Comparison of ENCODE assay signal across 19 cellular contexts in the genomic region with DNA sequence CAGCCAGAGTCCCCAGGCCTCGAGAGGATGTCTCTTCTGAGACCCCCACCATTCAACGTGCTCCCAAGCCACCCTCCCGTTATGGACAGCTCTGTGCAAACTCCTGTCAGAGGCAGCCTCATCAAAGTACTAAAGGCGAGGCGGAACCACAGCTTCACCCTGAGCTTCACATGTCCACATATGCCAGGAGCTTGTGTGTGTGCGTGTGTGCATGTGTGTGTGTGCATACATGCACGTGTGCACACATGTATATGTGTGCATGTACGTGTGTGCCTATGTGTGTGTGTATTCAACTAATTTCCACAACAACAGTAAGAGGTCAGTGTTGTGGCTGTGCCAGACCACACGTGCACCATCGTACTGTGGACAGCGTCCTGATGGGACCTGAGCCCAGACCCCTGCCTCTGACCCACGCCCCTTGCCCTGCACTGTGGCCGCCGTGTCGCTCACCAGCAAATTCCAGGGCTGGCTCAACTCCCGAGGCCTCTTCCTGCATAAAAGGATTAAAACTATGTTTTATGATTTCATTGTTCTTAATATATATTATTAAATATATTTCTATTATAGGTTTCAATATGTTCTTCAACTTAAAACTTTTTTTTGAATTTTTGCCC.
DNase-seq lines count a peak whose midpoint lies in the region; ATAC-seq, FAIRE-seq and TF ChIP-seq lines count a peak whose summit lies in the region.
"Had no signal": no experiment of that assay in that cellular context is flagged by ENCODE, and none has a peak within 500 bp of the region (broad histone marks: within the 10 kb centered on the region; RNA-seq: fewer than 3 reads in every experiment).

No MANE protein-coding gene starts in this region.

- intact Hi-C loops in HepG2 (cut with micrococcal nuclease; ENCODE audit: unreplicated experiment) (no loop called here), right lobe of liver (cut with DNase I) (no loop called here), esophagus muscularis mucosa (cut with DNase I) (no loop called here), upper lobe of right lung (cut with DNase I) (no loop called here)

- no peaks in the 10 kb centered on the region for H3K9me2 ChIP-seq in Karpas-422 (replicated peaks; ENCODE audit: insufficient read depth, low read length)

- no TSS peak for BruUV-seq in HepG2 (replicated peaks; lab: Mats Ljungman, UMichigan)

- no peak for FAIRE-seq in HepG2 (lab: Jason Lieb, UNC)
- FAIRE-seq: A204.1 had no signal

- CTCF ChIA-PET in HepG2 (lab: Yijun Ruan, JAX; ENCODE audit: low intra/inter-chr PET ratio, low total read pairs), result no interaction called here

- WGBS in HepG2 (ENCODE audit: low lambda C conversion rate), result 30% methylated on average over 16 of the region's 16 CpGs
- 61% methylated on average over 12 of the region's 16 CpGs for WGBS in right lobe of liver (ENCODE audit: insufficient coverage, low coverage, low lambda C conversion rate, missing lambda C conversion rate)
- WGBS in esophagus muscularis mucosa, result 85% methylated on average over 12 of the region's 16 CpGs

- no peak overlapping the region for H3K9ac ChIP-seq in HepG2 (ENCODE audit: insufficient read depth, low read depth, low read length)
- H3K9ac ChIP-seq in Karpas-422 (ENCODE audit: low read length), result peak overlapping the region; percentile 18; the same call in 1 of the 2 replicates
- H3K9ac ChIP-seq: GM23248 had no signal

- no peaks in the 10 kb centered on the region for H3K4me1 ChIP-seq in HepG2 (ENCODE audit: insufficient read depth, low read length)
- no peaks in the 10 kb centered on the region for H3K4me1 ChIP-seq in right lobe of liver
- H3K4me1 ChIP-seq in Karpas-422 (ENCODE audit: low read length), result peaks cover 40% of the 10 kb centered on the region
- no peaks in the 10 kb centered on the region for H3K4me1 ChIP-seq in esophagus muscularis mucosa
- no peaks in the 10 kb centered on the region for H3K4me1 ChIP-seq in upper lobe of right lung
- H3K4me1 ChIP-seq: HAP-1 had no signal

- in situ Hi-C loops in HepG2 (cut with HindIII; ENCODE audit: extremely low pct_ligation_motif_present, low pct_unique_long_range_greater_than_20kb), result no loop called here

- TF ChIP-seq CTCF in HepG2 (CRISPR knock-in tag; IDR thresholded peaks at IDR 0.05) (no peak), right lobe of liver (IDR thresholded peaks at IDR 0.05) (no peak), esophagus muscularis mucosa (IDR thresholded peaks at IDR 0.05) (no peak), upper lobe of right lung (IDR thresholded peaks at IDR 0.05) (no peak)

- POLR2A ChIA-PET in HepG2 (lab: Yijun Ruan, JAX), result no interaction called here

- H3K27ac ChIP-seq in HepG2 (ENCODE audit: extremely low read length, insufficient read depth, low read length) (no peak overlapping the region), right lobe of liver (no peak overlapping the region), Karpas-422 (ENCODE audit: low read length) (peak overlapping the region; percentile 71), esophagus muscularis mucosa (replicated peaks in 1 of 4) (no peak overlapping the region), upper lobe of right lung (no peak overlapping the region)
- H3K27ac ChIP-seq: GM23248, HL-60 had no signal

- H3K4me2 ChIP-seq in HepG2 (ENCODE audit: low read depth, low read length) (no peak overlapping the region), Karpas-422 (ENCODE audit: low read depth, low read length, poor library complexity, severe bottlenecking) (peak overlapping the region; percentile 35)

- H3K36me3 ChIP-seq in HepG2 (replicated peaks in 1 of 2; ENCODE audit: control insufficient read depth in 1 of 2, insufficient read depth in 2 of 2, low read length in 2 of 2) (no peaks in the 10 kb centered on the region), right lobe of liver (no peaks in the 10 kb centered on the region), Karpas-422 (ENCODE audit: insufficient read depth, low read length) (no peaks in the 10 kb centered on the region; the same call in 1 of the 2 replicates), esophagus muscularis mucosa (no peaks in the 10 kb centered on the region), upper lobe of right lung (no peaks in the 10 kb centered on the region)
- H3K36me3 ChIP-seq: BE2C, HAP-1 had no signal

- TF ChIP-seq RAD21 in HepG2 (CRISPR knock-in tag; IDR thresholded peaks at IDR 0.05), result no peak

- H4K20me1 ChIP-seq in HepG2 (ENCODE audit: insufficient read depth, low read length), result no peaks in the 10 kb centered on the region
- no peaks in the 10 kb centered on the region for H4K20me1 ChIP-seq in Karpas-422 (ENCODE audit: insufficient read depth, low read depth, low read length)

- H3K27me3 ChIP-seq in HepG2 (ENCODE audit: control insufficient read depth in 1 of 2, insufficient read depth in 2 of 2, low read length in 2 of 2), result peaks cover 0 to 12% of the 10 kb centered on the region in 2 experiments; a peak in 2 of 5 replicates
- H3K27me3 ChIP-seq in right lobe of liver, result no peaks in the 10 kb centered on the region
- no peaks in the 10 kb centered on the region for H3K27me3 ChIP-seq in Karpas-422 (ENCODE audit: low read length)
- peaks cover 0 to 5% (median 0%) of the 10 kb centered on the region in 4 donors for H3K27me3 ChIP-seq in esophagus muscularis mucosa
- no peaks in the 10 kb centered on the region for H3K27me3 ChIP-seq in upper lobe of right lung
- H3K27me3 ChIP-seq: BE2C had no signal

- H2AFZ ChIP-seq in HepG2 (ENCODE audit: low read length), result no peak overlapping the region
- peak overlapping the region; percentile 6; the same call in 1 of the 2 replicates for H2AFZ ChIP-seq in Karpas-422 (ENCODE audit: low read length)
- H2AFZ ChIP-seq: GM23248 had no signal

- TF ChIP-seq EP300 in HepG2 (IDR thresholded peaks at IDR 0.05; ENCODE audit: low read depth in 2 of 2, low read length in 2 of 2), result no peak
- no peak for TF ChIP-seq EP300 in HepG2 (CRISPR knock-in tag; IDR thresholded peaks at IDR 0.05; ENCODE audit: borderline replicate concordance)
- TF ChIP-seq EP300 in esophagus muscularis mucosa (IDR thresholded peaks at IDR 0.05), result no peak

- H3K4me3 ChIP-seq in HepG2 (replicated peaks in 1 of 3; ENCODE audit: insufficient read depth in 1 of 3, low read depth in 2 of 3, low read length in 3 of 3) (no peak overlapping the region), right lobe of liver (no peak overlapping the region), Karpas-422 (ENCODE audit: low read length) (no peak overlapping the region), esophagus muscularis mucosa (no peak overlapping the region), upper lobe of right lung (no peak overlapping the region)
- H3K4me3 ChIP-seq: GM23248, HAP-1 had no signal

- ATAC-seq in HepG2 (no peak), right lobe of liver (no peak), upper lobe of right lung (peak; percentile 36), GM21825 (IDR thresholded peaks at IDR 0.05; ENCODE audit: unreplicated experiment) (no peak)

- DNase-seq in HepG2 (ENCODE audit: low spot score) (no peak), right lobe of liver (no peak), Karpas-422 (no peak), esophagus muscularis mucosa (ENCODE audit: extremely low spot score) (peak; percentile 55), upper lobe of right lung (no peak), middle frontal gyrus (ENCODE audit: extremely low spot score, low spot score) (no peak), LoVo (ENCODE audit: low spot score) (no peak)
- DNase-seq: ACHN; CD4-positive, alpha-beta memory T cell; DMS153; DMS79 treated with DMSO at 0.1 percent for 48 hours; GF-D8; GM23248; KBM-7 had no signal

- H3K9me3 ChIP-seq in HepG2 (ENCODE audit: low read length), result no peaks in the 10 kb centered on the region
- H3K9me3 ChIP-seq in right lobe of liver, result no peaks in the 10 kb centered on the region
- peaks cover 8% of the 10 kb centered on the region; the same call in 1 of the 2 replicates for H3K9me3 ChIP-seq in Karpas-422 (ENCODE audit: low read length)
- peaks cover 0 to 18% (median 8%) of the 10 kb centered on the region in 4 donors for H3K9me3 ChIP-seq in esophagus muscularis mucosa
- H3K9me3 ChIP-seq in upper lobe of right lung, result no peaks in the 10 kb centered on the region
- H3K9me3 ChIP-seq: BE2C, HAP-1 had no signal

- TF ChIP-seq POLR2A in HepG2 (IDR thresholded peaks at IDR 0.05; ENCODE audit: insufficient read depth in 1 of 2, low read depth in 2 of 2, low read length in 2 of 2) (no peak), right lobe of liver (IDR thresholded peaks at IDR 0.05) (no peak), esophagus muscularis mucosa (IDR thresholded peaks at IDR 0.05; ENCODE audit: low read depth) (no peak)

- H3K79me2 ChIP-seq in HepG2 (ENCODE audit: insufficient read depth, low read length) (no peaks in the 10 kb centered on the region), Karpas-422 (ENCODE audit: low read length) (no peaks in the 10 kb centered on the region)

TF ChIP-seq in HepG2, 621 proteins besides CTCF, POLR2A, EP300 and RAD21:
- TF ChIP-seq FOXO1 (CRISPR knock-in tag; IDR thresholded peaks at IDR 0.05), result no peak
- TF ChIP-seq, protein P1, sequence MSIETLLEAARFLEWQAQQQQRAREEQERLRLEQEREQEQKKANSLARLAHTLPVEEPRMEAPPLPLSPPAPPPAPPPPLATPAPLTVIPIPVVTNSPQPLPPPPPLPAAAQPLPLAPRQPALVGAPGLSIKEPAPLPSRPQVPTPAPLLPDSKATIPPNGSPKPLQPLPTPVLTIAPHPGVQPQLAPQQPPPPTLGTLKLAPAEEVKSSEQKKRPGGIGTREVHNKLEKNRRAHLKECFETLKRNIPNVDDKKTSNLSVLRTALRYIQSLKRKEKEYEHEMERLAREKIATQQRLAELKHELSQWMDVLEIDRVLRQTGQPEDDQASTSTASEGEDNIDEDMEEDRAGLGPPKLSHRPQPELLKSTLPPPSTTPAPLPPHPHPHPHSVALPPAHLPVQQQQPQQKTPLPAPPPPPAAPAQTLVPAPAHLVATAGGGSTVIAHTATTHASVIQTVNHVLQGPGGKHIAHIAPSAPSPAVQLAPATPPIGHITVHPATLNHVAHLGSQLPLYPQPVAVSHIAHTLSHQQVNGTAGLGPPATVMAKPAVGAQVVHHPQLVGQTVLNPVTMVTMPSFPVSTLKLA (IDR thresholded peaks at IDR 0.05), result peak; percentile 75
